In genomic region chrX:133638285-133638684, GRCh38 we compare ENCODE assay signal across 21 cellular contexts.
DNase-seq lines count a peak whose midpoint lies in the region; ATAC-seq lines count a peak whose summit lies in the region.
"Had no signal": no experiment of that assay in that cellular context is flagged by ENCODE, and none has a peak within 500 bp of the region (broad histone marks: within the 10 kb centered on the region; RNA-seq: fewer than 3 reads in every experiment).

No MANE protein-coding gene starts in this region.

- DNase-seq in DMS153 (lab: John Stamatoyannopoulos, UW) (peak; percentile 28), NCI-H1105 treated with DMSO at 0.1 percent for 48 hours (lab: John Stamatoyannopoulos, UW) (peak; percentile 12), astrocyte of the hippocampus (ENCODE audit: low read depth, low spot score) (peak; percentile 72), medulla oblongata (ENCODE audit: extremely low spot score) (peak; percentile 2), occipital lobe (lab: John Stamatoyannopoulos, UW) (no peak)
- no peak for DNase-seq in activated CD4-positive, alpha-beta T cell treated with anti-CD3 and anti-CD28 coated beads for 1 hour
- DNase-seq: gastrocnemius medialis; GF-D8; HFFc6; KBM-7; midbrain; NCI-H1048; NCI-H2081 treated with DMSO at 0.1 percent for 48 hours; NCI-H774; psoas muscle; stimulated activated CD4-positive, alpha-beta T cell treated with anti-CD3 and anti-CD28 coated beads, Interleukin-4, amount 100 ng/mL, for 4 hours; T1000 had no signal

- ATAC-seq in HG02798 (IDR thresholded peaks at IDR 0.05; ENCODE audit: poor library complexity, unreplicated experiment), result no peak
- no peak for ATAC-seq in GM19452 (IDR thresholded peaks at IDR 0.05; ENCODE audit: unreplicated experiment)
- ATAC-seq: A549, gastrocnemius medialis, psoas muscle, SK-N-SH treated with all-trans-retinoic acid at 6 μM for 48 hours had no signal

Comparison
In these comparisons a context has a peak if more than half of its experiments do, and no peak if none do; other contexts are left out.
1. DNase-seq: peak in DMS153 (single experiment), NCI-H1105 treated with DMSO at 0.1 percent for 48 hours (single experiment), astrocyte of the hippocampus (single experiment) and medulla oblongata (single experiment); none in occipital lobe (single experiment) and activated CD4-positive, alpha-beta T cell treated with anti-CD3 and anti-CD28 coated beads for 1 hour (single experiment).